8 cellular contexts compared by ENCODE assay signal in genomic region chr15:80695911-80696651, GRCh38. TPM values are rescaled to one million over a fixed set of nuclear protein-coding genes. Genes with fewer than 3 reads are reported as not detected.
DNase-seq lines count a peak whose midpoint lies in the region; ATAC-seq and TF ChIP-seq lines count a peak whose summit lies in the region.

No MANE protein-coding gene starts in this region.

- H3K36me3 ChIP-seq in heart right ventricle: no peaks in the 10 kb centered on the region

- intact Hi-C loops in heart right ventricle (cut with DNase I): loop anchor here in 1 of 10 donors (2.0 to 10.0 kb wide), 2 partner anchors 81 to 279 kb away; no protein-coding TSS in a partner anchor

- H3K4me1 ChIP-seq in heart right ventricle: peaks cover 0 to 28% (median 20%) of the 10 kb centered on the region in 9 donors

- DNase-seq in SIG-M5 treated with dmso at 0.1 percent for 504 hours (lab: John Stamatoyannopoulos, UW; ENCODE audit: unreplicated experiment): peak; percentile 19
- no peak for DNase-seq in SIG-M5 (lab: John Stamatoyannopoulos, UW)
- DNase-seq in NCI-H69 (lab: John Stamatoyannopoulos, UW): peak; percentile 41
- DNase-seq in activated naive CD4-positive, alpha-beta T cell treated with Interleukin-2 at 50 U/mL for 16 hours: peak; percentile 21
- DNase-seq in heart right ventricle: peak; percentile 6 to 16
- peak; percentile 27 for DNase-seq in renal cortical epithelial cell (ENCODE audit: low read depth)

- peak overlapping the region in 8 of 10 donors; percentile 18 to 76 (median 55) for H3K27ac ChIP-seq in heart right ventricle

- ATAC-seq in heart right ventricle (peak in 6 of 8 donors; percentile 8 to 58 (median 38)), GM21515 (IDR thresholded peaks at IDR 0.05; ENCODE audit: unreplicated experiment) (no peak), HG02642 (IDR thresholded peaks at IDR 0.05; ENCODE audit: poor library complexity, unreplicated experiment) (no peak)

- TF ChIP-seq CTCF in heart right ventricle (IDR thresholded peaks at IDR 0.05): peak in 5 of 9 donors; percentile 8 to 33 (median 25)

- WGBS in heart right ventricle, 2 donors: 3 to 4% methylated on average over 41 to 43 of the region's 43 CpGs

- no peaks in the 10 kb centered on the region for H3K9me3 ChIP-seq in heart right ventricle

- H3K4me3 ChIP-seq in heart right ventricle: peak overlapping the region; percentile 46 to 86 (median 66)

- H3K27me3 ChIP-seq in heart right ventricle: no peaks in the 10 kb centered on the region

RNA-seq across cellular contexts. Expression of gene ABHD17C, which starts 1.0 kb away (rescaled TPM):
- 1 to 10 TPM; 3.4 to 8.5 (median 4.6) TPM for total RNA-seq in heart right ventricle
- polyA plus RNA-seq in heart right ventricle: 1 to 10 TPM; 2.3 to 2.8 TPM
- total RNA-seq in renal cortical epithelial cell: 4.7 and 7.4 TPM in 2 replicates

Comparison
In these comparisons a context has a peak if more than half of its experiments do, and no peak if none do; other contexts are left out.
1. ATAC-seq: peak in heart right ventricle (6 of 8); none in GM21515 (single experiment) and HG02642 (single experiment).